ENCODE assay signal across 8 cellular contexts in genomic region chr6:18823782-18824386, GRCh38.
DNase-seq lines count a peak whose midpoint lies in the region; ATAC-seq and TF ChIP-seq lines count a peak whose summit lies in the region.

No MANE protein-coding gene starts in this region.

- no peaks in the 10 kb centered on the region for H3K27me3 ChIP-seq in gastroesophageal sphincter

- no peak overlapping the region for H3K27ac ChIP-seq in gastroesophageal sphincter

- intact Hi-C loops in sciatic nerve (cut with DNase I): no loop called here

- H3K4me3 ChIP-seq in AG10803 (ENCODE audit: low read length) (no peak overlapping the region), fibroblast of the aortic adventitia (ENCODE audit: low read depth, low read length) (no peak overlapping the region), gastroesophageal sphincter (no peak overlapping the region)

- peak; percentile 52 for ATAC-seq in GM19468 (IDR thresholded peaks at IDR 0.05; ENCODE audit: extremely low read depth, unreplicated experiment)
- no peak for ATAC-seq in gastroesophageal sphincter
- ATAC-seq in sciatic nerve: no peak
- ATAC-seq in GM21515 (IDR thresholded peaks at IDR 0.05; ENCODE audit: unreplicated experiment): no peak

- no peak for TF ChIP-seq POLR2A in gastroesophageal sphincter (IDR thresholded peaks at IDR 0.05)

- no peaks in the 10 kb centered on the region for H3K36me3 ChIP-seq in gastroesophageal sphincter

- H3K4me1 ChIP-seq in gastroesophageal sphincter: no peaks in the 10 kb centered on the region

- TF ChIP-seq CTCF in AG10803 (conservative IDR thresholded peaks at IDR 0.05; ENCODE audit: low read length): peak; percentile 46
- TF ChIP-seq CTCF in fibroblast of the aortic adventitia (IDR thresholded peaks at IDR 0.05; ENCODE audit: insufficient read depth, low read length): peak; percentile 32
- TF ChIP-seq CTCF in gastroesophageal sphincter (IDR thresholded peaks at IDR 0.05): peak in 1 of 4 experiments; percentile 14

- TF ChIP-seq EP300 in gastroesophageal sphincter (IDR thresholded peaks at IDR 0.05): no peak

- peaks cover 4 to 33% (median 4%) of the 10 kb centered on the region in 3 donors for H3K9me3 ChIP-seq in gastroesophageal sphincter

- in situ Hi-C loops in SK-MEL-5 (cut with HindIII; ENCODE audit: low pct_unique_long_range_greater_than_20kb, low sequenced_read_pairs): no loop called here

- WGBS in gastroesophageal sphincter (ENCODE audit: low coverage in 1 of 2), 2 donors: 54 to 60% methylated on average over 5 of the region's 5 CpGs

- DNase-seq in AG10803 (ENCODE audit: low read depth) (peak; percentile 0), SK-MEL-5 (ENCODE audit: low read depth, low spot score) (peak; percentile 73), fibroblast of the aortic adventitia (ENCODE audit: low read depth) (peak; percentile 6), stromal cell of bone marrow (ENCODE audit: low read depth) (peak; percentile 2), sciatic nerve (ENCODE audit: low spot score) (no peak)
